In the genomic region with DNA sequence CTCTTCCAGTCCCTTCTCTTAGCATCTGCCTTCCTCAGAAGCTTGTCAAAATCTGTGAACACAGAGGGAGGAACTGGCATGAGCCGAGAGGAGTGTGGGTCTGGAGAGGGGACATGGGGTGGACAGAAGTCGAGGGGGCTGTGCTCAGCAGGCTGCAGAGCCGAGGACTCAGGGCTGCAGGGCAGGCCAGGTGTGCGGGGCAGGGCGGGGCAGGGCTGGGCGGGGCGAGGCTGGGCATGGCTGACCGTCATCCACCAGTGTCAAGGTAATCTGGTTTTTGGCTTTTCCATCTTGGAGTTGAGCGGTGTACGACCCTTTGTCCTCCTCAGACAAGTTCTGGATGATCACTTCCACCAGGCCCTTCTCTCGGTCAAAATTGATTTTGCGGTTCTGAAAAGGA, we compare ENCODE assay signal across 16 cellular contexts. TPM values are rescaled to one million over a fixed set of nuclear protein-coding genes. Genes with fewer than 3 reads are reported as not detected.
DNase-seq lines count a peak whose midpoint lies in the region; ATAC-seq, FAIRE-seq and TF ChIP-seq lines count a peak whose summit lies in the region.
"Had no signal": no experiment of that assay in that cellular context is flagged by ENCODE, and none has a peak within 500 bp of the region (broad histone marks: within the 10 kb centered on the region; RNA-seq: fewer than 3 reads in every experiment).

No MANE protein-coding gene starts in this region.

- H3K9me3 ChIP-seq in BLaER1 = peaks cover under 1% of the 10 kb centered on the region; the same call in 1 of the 2 replicates
- H3K9me3 ChIP-seq in kidney (ENCODE audit: control insufficient read depth in 1 of 2, low read length in 2 of 2) = no peaks in the 10 kb centered on the region
- H3K9me3 ChIP-seq in gastrocnemius medialis = no peaks in the 10 kb centered on the region
- H3K9me3 ChIP-seq: BE2C, Caco-2 had no signal

- TF ChIP-seq POLR2A in gastrocnemius medialis (IDR thresholded peaks at IDR 0.05) = no peak

- H3K4me1 Mint-ChIP-seq in GM23338 = peaks cover 11% of the 10 kb centered on the region; the same call in 2 of the 3 replicates
- no peaks in the 10 kb centered on the region for H3K4me1 Mint-ChIP-seq in stimulated activated naive CD8-positive, alpha-beta T cell treated with anti-CD3 and anti-CD28 coated beads, Interleukin-15, amount 100 ng/mL, for 72 hours

- H3K4me3 ChIP-seq in BLaER1 (no peak overlapping the region), GM23338 (no peak overlapping the region), kidney (ENCODE audit: low read length in 2 of 2) (no peak overlapping the region), gastrocnemius medialis (no peak overlapping the region)

- no peak for ATAC-seq in GM23338
- ATAC-seq in gastrocnemius medialis = no peak
- no peak for ATAC-seq in stimulated activated naive CD8-positive, alpha-beta T cell treated with anti-CD3 and anti-CD28 coated beads, Interleukin-15, amount 100 ng/mL, for 72 hours

- no peaks in the 10 kb centered on the region for H3K79me2 ChIP-seq in GM23338 (replicated peaks; ENCODE audit: insufficient read depth)

- H3K27ac Mint-ChIP-seq in GM23338 = no peak overlapping the region
- no peak overlapping the region for H3K27ac Mint-ChIP-seq in stimulated activated naive CD8-positive, alpha-beta T cell treated with anti-CD3 and anti-CD28 coated beads, Interleukin-15, amount 100 ng/mL, for 72 hours
- H3K27ac Mint-ChIP-seq: CD8-positive, alpha-beta memory T cell; H9; IgD-negative memory B cell had no signal

- H3K4me2 ChIP-seq in BLaER1 = peak overlapping the region; percentile 32; the same call in 1 of the 2 replicates
- H3K4me2 ChIP-seq in GM23338 = no peak overlapping the region

- FAIRE-seq in kidney (lab: Jason Lieb, UNC) (no peak), HTR-8/SVneo (lab: Jason Lieb, UNC) (no peak)
- FAIRE-seq: A204.1 had no signal

- H2AFZ ChIP-seq in GM23338 = 0 out of 2 replicates have a peak overlapping the region, but pooled peaks have one; percentile 10

- H3K36me3 ChIP-seq in BLaER1 (no peaks in the 10 kb centered on the region), GM23338 (ENCODE audit: insufficient read depth) (no peaks in the 10 kb centered on the region), kidney (ENCODE audit: control insufficient read depth in 1 of 2, insufficient read depth in 2 of 2, low read length in 2 of 2) (peaks cover 0 to 14% of the 10 kb centered on the region in 2 donors), gastrocnemius medialis (peaks cover 0 to 39% of the 10 kb centered on the region in 2 donors)
- H3K36me3 ChIP-seq: BE2C had no signal

- H3K27ac ChIP-seq in BLaER1 (no peak overlapping the region), GM23338 (ENCODE audit: low read depth) (no peak overlapping the region), kidney (ENCODE audit: low read depth in 2 of 2, low read length in 2 of 2) (no peak overlapping the region), gastrocnemius medialis (peak overlapping the region; percentile 74 to 89 (median 85))

- no peaks in the 10 kb centered on the region for H3K36me3 Mint-ChIP-seq in GM23338 (ENCODE audit: low read depth)
- H3K36me3 Mint-ChIP-seq: CD8-positive, alpha-beta memory T cell; IgD-negative memory B cell had no signal

- peaks cover 17% of the 10 kb centered on the region for H3K4me1 ChIP-seq in BLaER1
- peaks cover 5% of the 10 kb centered on the region for H3K4me1 ChIP-seq in GM23338 (ENCODE audit: insufficient read depth)
- no peaks in the 10 kb centered on the region for H3K4me1 ChIP-seq in kidney (ENCODE audit: control insufficient read depth in 1 of 2, insufficient read depth in 1 of 2, low read depth in 1 of 2, low read length in 2 of 2)
- H3K4me1 ChIP-seq in gastrocnemius medialis = peaks cover 28 to 39% of the 10 kb centered on the region in 2 donors
- H3K4me1 ChIP-seq: BE2C, Caco-2 had no signal

- in situ Hi-C loops in gastrocnemius medialis (cut with MboI; ENCODE audit: low sequenced_read_pairs in 4 of 4) = loop anchor here in 2 of 4 donors (10.0 to 25.0 kb wide), 2 partner anchors 47 to 319 kb away; a partner anchor contains a TSS

- no peak for TF ChIP-seq CTCF in GM23338 (conservative IDR thresholded peaks at IDR 0.05; ENCODE audit: low read depth in 2 of 2)
- no peak for TF ChIP-seq CTCF in kidney (IDR thresholded peaks at IDR 0.05; ENCODE audit: borderline replicate concordance, extremely low read depth, insufficient read depth)
- TF ChIP-seq CTCF in gastrocnemius medialis (IDR thresholded peaks at IDR 0.05 in 4 of 5, conservative IDR thresholded peaks at IDR 0.05 in 1 of 5) = no peak

- H3K9me2 ChIP-seq in GM23338 (ENCODE audit: insufficient read depth) = no peaks in the 10 kb centered on the region

- DNase-seq in GM23338 (ENCODE audit: low spot score) (no peak), kidney (peak; percentile 28), gastrocnemius medialis (no peak), HTR-8/SVneo (ENCODE audit: insufficient read length, low spot score) (no peak), D341Med (ENCODE audit: low spot score) (no peak)
- DNase-seq in stimulated activated naive CD8-positive, alpha-beta T cell treated with anti-CD3 and anti-CD28 coated beads, Interleukin-15, amount 100 ng/mL, for 72 hours = no peak
- DNase-seq: BE2C; Caco-2; CD8-positive, alpha-beta memory T cell; DMS53; GF-D8; H9 had no signal

- H3K9ac ChIP-seq in BLaER1 = no peak overlapping the region
- no peak overlapping the region for H3K9ac ChIP-seq in kidney (ENCODE audit: low read length in 2 of 2)

- H3K9me3 Mint-ChIP-seq in GM23338 = no peaks in the 10 kb centered on the region
- peaks cover 0 to under 1% of the 10 kb centered on the region in 2 donors for H3K9me3 Mint-ChIP-seq in stimulated activated naive CD8-positive, alpha-beta T cell treated with anti-CD3 and anti-CD28 coated beads, Interleukin-15, amount 100 ng/mL, for 72 hours
- H3K9me3 Mint-ChIP-seq: CD8-positive, alpha-beta memory T cell; H9; IgD-negative memory B cell had no signal

- no peak overlapping the region for H3K4me3 Mint-ChIP-seq in GM23338
- H3K4me3 Mint-ChIP-seq in stimulated activated naive CD8-positive, alpha-beta T cell treated with anti-CD3 and anti-CD28 coated beads, Interleukin-15, amount 100 ng/mL, for 72 hours = no peak overlapping the region
- H3K4me3 Mint-ChIP-seq: CD8-positive, alpha-beta memory T cell; H9; IgD-negative memory B cell had no signal

- no peaks in the 10 kb centered on the region for H3K27me3 Mint-ChIP-seq in GM23338 (ENCODE audit: insufficient read depth, low read depth, poor library complexity)
- H3K27me3 Mint-ChIP-seq in stimulated activated naive CD8-positive, alpha-beta T cell treated with anti-CD3 and anti-CD28 coated beads, Interleukin-15, amount 100 ng/mL, for 72 hours = peaks cover 9% of the 10 kb centered on the region

- H3K27me3 ChIP-seq in BLaER1 (no peaks in the 10 kb centered on the region), GM23338 (ENCODE audit: insufficient read depth) (no peaks in the 10 kb centered on the region), gastrocnemius medialis (no peaks in the 10 kb centered on the region)
- H3K27me3 ChIP-seq: BE2C had no signal

- intact Hi-C loops in kidney (cut with DNase I) (no loop called here), gastrocnemius medialis (cut with DNase I; ENCODE audit: low total_unique reads) (no loop called here)

- H4K20me1 ChIP-seq in BLaER1 (no peaks in the 10 kb centered on the region), GM23338 (replicated peaks; ENCODE audit: insufficient read depth) (no peaks in the 10 kb centered on the region)

- no peaks in the 10 kb centered on the region for H3F3A ChIP-seq in GM23338 (replicated peaks; ENCODE audit: low read depth)

TF ChIP-seq in GM23338, 12 proteins besides CTCF, POLR2A, EP300 and RAD21 (continues in another document):
- TF ChIP-seq STAT1 (IDR thresholded peaks at IDR 0.05; ENCODE audit: unreplicated experiment) = no peak
- TF ChIP-seq NANOG (IDR thresholded peaks at IDR 0.05; ENCODE audit: borderline replicate concordance) = no peak
- TF ChIP-seq, protein P1, sequence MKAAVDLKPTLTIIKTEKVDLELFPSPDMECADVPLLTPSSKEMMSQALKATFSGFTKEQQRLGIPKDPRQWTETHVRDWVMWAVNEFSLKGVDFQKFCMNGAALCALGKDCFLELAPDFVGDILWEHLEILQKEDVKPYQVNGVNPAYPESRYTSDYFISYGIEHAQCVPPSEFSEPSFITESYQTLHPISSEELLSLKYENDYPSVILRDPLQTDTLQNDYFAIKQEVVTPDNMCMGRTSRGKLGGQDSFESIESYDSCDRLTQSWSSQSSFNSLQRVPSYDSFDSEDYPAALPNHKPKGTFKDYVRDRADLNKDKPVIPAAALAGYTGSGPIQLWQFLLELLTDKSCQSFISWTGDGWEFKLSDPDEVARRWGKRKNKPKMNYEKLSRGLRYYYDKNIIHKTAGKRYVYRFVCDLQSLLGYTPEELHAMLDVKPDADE (IDR thresholded peaks at IDR 0.05) = no peak
- TF ChIP-seq POLR2AphosphoS5 (IDR thresholded peaks at IDR 0.05; ENCODE audit: low read depth) = no peak
- TF ChIP-seq EZH2phosphoT487 (IDR thresholded peaks at IDR 0.05; ENCODE audit: unreplicated experiment) = no peak
- TF ChIP-seq ZNF331 (CRISPR knock-in tag; IDR thresholded peaks at IDR 0.05; ENCODE audit: low read depth) = no peak

RNA-seq across cellular contexts. Expression of a gene that starts 44.0 kb away (rescaled TPM):
- not detected in 2 replicates for total RNA-seq in GM23338 (2014; rRNA removed; shearing (Covaris generic))
- not detected in 2 replicates for polyA plus RNA-seq in GM23338 (2016; fragmentation: Nextera tagmentation; extraction: Ambion mirVana)
- 13.5 TPM for total RNA-seq in kidney
- 20.5 TPM for polyA plus RNA-seq in kidney (ENCODE audit: insufficient read depth, low read depth, low replicate concordance)
- total RNA-seq in gastrocnemius medialis = 100 to 1,000 TPM; 114 to 266 (median 184) TPM
- total RNA-seq: Caco-2; CD8-positive, alpha-beta memory T cell had no signal
- polyA plus RNA-seq: AG04450; CD8-positive, alpha-beta memory T cell; IgD-negative memory B cell had no signal

Comparison
In these comparisons a context has a peak if more than half of its experiments do, and no peak if none do; other contexts are left out.
1. H3K27ac ChIP-seq: peak in gastrocnemius medialis (4 of 4); none in BLaER1 (single experiment), GM23338 (single experiment) and kidney (0 of 2).
2. RNA of a gene that starts 44.0 kb away (total RNA-seq): 114 to 266 TPM in gastrocnemius medialis and 13.5 TPM in kidney (single experiment); not detected in GM23338; every median in the first group is over 10 times any median in the second.